ENCODE assay signal across 1 cellular context in genomic region chr2:72999729-73000725, GRCh38.
TF ChIP-seq lines count a peak whose summit lies in the region.

No MANE protein-coding gene starts in this region.

TF ChIP-seq in GM23338, 12 proteins besides CTCF, POLR2A, EP300 and RAD21 (continued from another document):
- no peak for TF ChIP-seq REST (IDR thresholded peaks at IDR 0.05; ENCODE audit: unreplicated experiment)
- TF ChIP-seq ZNF331 (CRISPR knock-in tag; IDR thresholded peaks at IDR 0.05; ENCODE audit: low read depth) = no peak
- TF ChIP-seq EZH2 (IDR thresholded peaks at IDR 0.05; ENCODE audit: low read depth, unreplicated experiment) = no peak
- TF ChIP-seq JUNB (IDR thresholded peaks at IDR 0.05; ENCODE audit: unreplicated experiment) = no peak
